15 cellular contexts compared by ENCODE assay signal in the genomic region with DNA sequence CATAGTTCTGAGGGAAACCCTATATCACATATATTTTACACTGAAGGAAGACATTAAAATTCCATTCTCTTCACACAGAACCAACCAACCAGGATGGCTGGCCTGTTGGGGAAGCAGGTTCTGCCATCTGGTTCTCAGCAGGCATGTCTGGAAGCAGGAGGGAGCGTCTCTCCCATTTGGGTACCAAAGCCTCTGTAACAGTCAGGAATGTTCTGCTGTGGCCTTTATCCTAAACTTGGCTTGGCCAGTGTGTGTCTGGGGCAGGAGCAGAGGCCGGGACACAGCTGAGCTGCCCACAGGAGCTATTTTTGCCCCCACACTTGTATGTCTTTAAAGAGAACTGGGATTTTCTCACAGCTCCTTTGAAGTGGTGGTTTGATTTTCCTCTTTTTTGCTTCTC. TPM values are rescaled to one million over a fixed set of nuclear protein-coding genes. Genes with fewer than 3 reads are reported as not detected.
DNase-seq lines count a peak whose midpoint lies in the region; ATAC-seq, FAIRE-seq and TF ChIP-seq lines count a peak whose summit lies in the region.
"Had no signal": no experiment of that assay in that cellular context is flagged by ENCODE, and none has a peak within 500 bp of the region (broad histone marks: within the 10 kb centered on the region; RNA-seq: fewer than 3 reads in every experiment).

No MANE protein-coding gene starts in this region.

- no peaks in the 10 kb centered on the region for H3K27me3 ChIP-seq in CD4-positive, alpha-beta T cell (ENCODE audit: control insufficient read depth, insufficient read depth, low read length)
- no peaks in the 10 kb centered on the region for H3K27me3 ChIP-seq in HL-60 (ENCODE audit: insufficient read depth, poor library complexity, severe bottlenecking)
- H3K27me3 ChIP-seq in astrocyte (ENCODE audit: insufficient read depth, low read length), result no peaks in the 10 kb centered on the region
- no peaks in the 10 kb centered on the region for H3K27me3 ChIP-seq in tibial nerve
- H3K27me3 ChIP-seq: heart right ventricle, tibial artery had no signal

- CTCF ChIA-PET in CD4-positive, alpha-beta T cell (lab: Charles Lee), result interaction anchor here (0.6 to 0.8 kb wide), 2 partner anchors 34 to 186 kb away, joined by 3 read pairs; no protein-coding TSS in a partner anchor

- no peak for FAIRE-seq in astrocyte (lab: Jason Lieb, UNC)

- 68 to 79% methylated on average over 2 of the region's 2 CpGs for WGBS in tibial nerve, 2 donors

- no peak overlapping the region for H2AFZ ChIP-seq in astrocyte (ENCODE audit: low read depth, low read length)

- no peak for DNase-seq in CD4-positive, alpha-beta T cell
- no peak for DNase-seq in HL-60 (ENCODE audit: low read depth in 1 of 2, low spot score in 1 of 2)
- no peak for DNase-seq in astrocyte (ENCODE audit: low read depth)
- DNase-seq in natural killer cell, result no peak
- DNase-seq in stimulated activated CD4-positive, alpha-beta T cell treated with anti-CD3 and anti-CD28 coated beads, Interleukin-2, amount 100 ng/mL, for 24 hours, result no peak
- no peak for DNase-seq in foreskin melanocyte
- no peak for DNase-seq in tibial nerve (ENCODE audit: low spot score in 2 of 2)
- DNase-seq: DMS79 treated with DMSO at 0.1 percent for 48 hours, heart right ventricle, NCI-H1417 treated with DMSO at 0.1 percent for 48 hours, NCI-H774, retina, tibial artery had no signal

- no peak overlapping the region for H3K27ac ChIP-seq in CD4-positive, alpha-beta T cell (ENCODE audit: low read depth, low read length)
- H3K27ac ChIP-seq in HL-60 (replicated peaks) (peak overlapping the region; percentile 56), astrocyte (ENCODE audit: low read depth, low read length) (no peak overlapping the region), tibial nerve (peak overlapping the region in 1 of 4 donors; percentile 52)
- H3K27ac ChIP-seq: tibial artery had no signal

- no peak for TF ChIP-seq CTCF in CD4-positive, alpha-beta T cell (IDR thresholded peaks at IDR 0.05)
- TF ChIP-seq CTCF in HL-60 (IDR thresholded peaks at IDR 0.05; ENCODE audit: insufficient read depth, low read length), result no peak
- TF ChIP-seq CTCF in astrocyte (IDR thresholded peaks at IDR 0.05; ENCODE audit: insufficient read depth, low read depth, low read length), result no peak
- TF ChIP-seq CTCF in natural killer cell (IDR thresholded peaks at IDR 0.05), result no peak
- TF ChIP-seq CTCF in tibial nerve (IDR thresholded peaks at IDR 0.05), result no peak

- H4K20me1 ChIP-seq in astrocyte (ENCODE audit: insufficient read depth, low read length), result peaks cover 30% of the 10 kb centered on the region

- H3K36me3 Mint-ChIP-seq in CD4-positive, alpha-beta T cell (ENCODE audit: low read depth), result peaks cover 38% of the 10 kb centered on the region
- peaks cover 25% of the 10 kb centered on the region for H3K36me3 Mint-ChIP-seq in astrocyte (ENCODE audit: low read depth, unreplicated experiment)
- peaks cover 13% of the 10 kb centered on the region for H3K36me3 Mint-ChIP-seq in natural killer cell

- H3K9me3 ChIP-seq in CD4-positive, alpha-beta T cell (ENCODE audit: control insufficient read depth, low read length), result no peaks in the 10 kb centered on the region
- H3K9me3 ChIP-seq in astrocyte (ENCODE audit: insufficient read depth, low read depth, low read length) (no peaks in the 10 kb centered on the region), tibial nerve (no peaks in the 10 kb centered on the region)
- H3K9me3 ChIP-seq: heart right ventricle, tibial artery had no signal

- no peak overlapping the region for H3K4me2 ChIP-seq in astrocyte (ENCODE audit: low read length)

- H3K4me1 ChIP-seq in astrocyte (ENCODE audit: insufficient read depth, low read length) (peaks cover 13% of the 10 kb centered on the region), tibial nerve (peaks cover 0 to 9% (median 0%) of the 10 kb centered on the region in 4 donors)

- H3K27ac Mint-ChIP-seq in CD4-positive, alpha-beta T cell, result peak overlapping the region; percentile 90
- H3K27ac Mint-ChIP-seq in astrocyte (ENCODE audit: unreplicated experiment) (peak overlapping the region; percentile 41), natural killer cell (peak overlapping the region; percentile 64 to 72)
- H3K27ac Mint-ChIP-seq: H9 had no signal

- H3K9ac ChIP-seq in astrocyte (ENCODE audit: low read length), result no peak overlapping the region

- H3K4me3 ChIP-seq in HL-60 (replicated peaks; ENCODE audit: insufficient read depth, low read length), result no peak overlapping the region
- no peak overlapping the region for H3K4me3 ChIP-seq in astrocyte (ENCODE audit: insufficient read depth, low read depth, low read length)
- no peak overlapping the region for H3K4me3 ChIP-seq in tibial nerve
- H3K4me3 ChIP-seq: heart right ventricle, tibial artery had no signal

- intact Hi-C loops in CD4-positive, alpha-beta T cell (cut with DNase I, micrococcal nuclease), result loop anchor here in 1 of 2 experiments (1.0 kb wide), 1 partner anchor 14 kb away; no protein-coding TSS in a partner anchor
- intact Hi-C loops in natural killer cell (cut with micrococcal nuclease), result no loop called here

- no peaks in the 10 kb centered on the region for H3K9me3 Mint-ChIP-seq in CD4-positive, alpha-beta T cell
- H3K9me3 Mint-ChIP-seq in astrocyte (ENCODE audit: unreplicated experiment), result no peaks in the 10 kb centered on the region
- H3K9me3 Mint-ChIP-seq in natural killer cell, result no peaks in the 10 kb centered on the region
- H3K9me3 Mint-ChIP-seq: H9 had no signal

- peaks cover 6% of the 10 kb centered on the region for H3K36me3 ChIP-seq in astrocyte (ENCODE audit: insufficient read depth, low read length)
- H3K36me3 ChIP-seq in tibial nerve, result peaks cover 0 to 45% (median 0%) of the 10 kb centered on the region in 3 donors

- H3K79me2 ChIP-seq in astrocyte (ENCODE audit: insufficient read depth, low read length), result no peaks in the 10 kb centered on the region

- POLR2A ChIA-PET in CD4-positive, alpha-beta T cell (lab: Charles Lee), result interaction anchor here (0.7 to 3.3 kb wide), 11 partner anchors 11 to 355 kb away, joined by 3 to 17 read pairs (median 5); partner anchors contain the start of genes MRTFA and SGSM3

- no peak for ATAC-seq in CD4-positive, alpha-beta T cell (ENCODE audit: poor library complexity)
- ATAC-seq in natural killer cell (no peak), HG03442 (IDR thresholded peaks at IDR 0.05; ENCODE audit: unreplicated experiment) (no peak)

- no peak for TF ChIP-seq POLR2A in tibial nerve (IDR thresholded peaks at IDR 0.05)

- H3K27me3 Mint-ChIP-seq in CD4-positive, alpha-beta T cell, result no peaks in the 10 kb centered on the region
- H3K27me3 Mint-ChIP-seq in astrocyte (ENCODE audit: low read depth, unreplicated experiment) (no peaks in the 10 kb centered on the region), natural killer cell (ENCODE audit: low read depth in 2 of 2) (no peaks in the 10 kb centered on the region)

- H3K4me3 Mint-ChIP-seq in CD4-positive, alpha-beta T cell, result peak overlapping the region; percentile 78
- H3K4me3 Mint-ChIP-seq in astrocyte (ENCODE audit: unreplicated experiment), result no peak overlapping the region
- H3K4me3 Mint-ChIP-seq in natural killer cell, result peak overlapping the region; percentile 91
- H3K4me3 Mint-ChIP-seq: H9 had no signal

- peaks cover 88% of the 10 kb centered on the region for H3K4me1 Mint-ChIP-seq in CD4-positive, alpha-beta T cell (ENCODE audit: low read depth)
- H3K4me1 Mint-ChIP-seq in astrocyte (ENCODE audit: low read depth, unreplicated experiment) (peaks cover 20% of the 10 kb centered on the region), natural killer cell (peaks cover 65 to 75% of the 10 kb centered on the region in 2 donors)

- TF ChIP-seq EP300 in tibial nerve (IDR thresholded peaks at IDR 0.05), result no peak

RNA-seq across cellular contexts. Expression of gene SGSM3, which starts 29.3 kb away (rescaled TPM):
- 10 to 100 TPM; 87.9 to 89.9 TPM for total RNA-seq in CD4-positive, alpha-beta T cell
- total RNA-seq in astrocyte (69.5 and 70.9 TPM in 2 replicates), natural killer cell (10 to 100 TPM; 74.4 to 93.2 (median 76.3) TPM), tibial nerve (100 to 1,000 TPM in 1 of 4 donors, 10 to 100 TPM in 3; 47.2 to 106 (median 69.2) TPM)

RNA-seq across cellular contexts. Expression of gene ADSL, which starts 53.4 kb away (rescaled TPM):
- total RNA-seq in CD4-positive, alpha-beta T cell, result 10 to 100 TPM; 62.9 to 75.3 TPM
- total RNA-seq in astrocyte (70.1 and 83.4 TPM in 2 replicates), natural killer cell (10 to 100 TPM; 31.3 to 49.8 (median 41.2) TPM), tibial nerve (10 to 100 TPM; 36.1 to 71.8 (median 58.1) TPM)
